Comparison of ENCODE assay signal across 23 cellular contexts in the genomic region with DNA sequence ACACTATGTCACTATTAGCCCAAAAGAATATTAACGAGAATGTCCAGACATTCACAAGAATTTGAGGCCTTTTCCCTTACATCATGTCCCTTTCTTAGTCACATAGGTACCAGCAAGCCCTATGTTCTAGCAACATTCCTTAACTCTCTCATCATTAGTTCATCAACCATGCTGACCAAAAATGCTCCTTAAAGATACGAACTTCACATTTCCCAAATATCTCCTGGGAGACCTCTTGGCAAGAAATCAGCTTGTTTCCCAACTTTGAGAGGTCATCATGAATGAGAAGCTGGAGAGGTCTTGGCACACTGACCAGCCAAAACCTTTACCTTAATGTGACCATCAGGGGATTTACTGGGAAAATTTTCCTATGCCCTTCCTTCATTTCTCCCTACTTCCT. TPM values are rescaled to one million over a fixed set of nuclear protein-coding genes. Genes with fewer than 3 reads are reported as not detected.
A peak's percentile ranks its signal among the peaks of the same experiment; 100 is the strongest.
DNase-seq lines count a peak whose midpoint lies in the region; ATAC-seq and TF ChIP-seq lines count a peak whose summit lies in the region.
"Had no signal": no experiment of that assay in that cellular context is flagged by ENCODE, and none has a peak within 500 bp of the region (broad histone marks: within the 10 kb centered on the region; RNA-seq: fewer than 3 reads in every experiment).

No MANE protein-coding gene starts in this region.

- no peak overlapping the region for H3K14ac ChIP-seq in neuronal stem cell (ENCODE audit: low read length)

- H3K23ac ChIP-seq in neuronal stem cell (ENCODE audit: low read depth, low read length, poor library complexity), result no peak overlapping the region
- no peak overlapping the region for H3K23ac ChIP-seq in mesendoderm (ENCODE audit: low read length)

- no peak overlapping the region for H3K18ac ChIP-seq in neuronal stem cell (ENCODE audit: low read length)
- H3K18ac ChIP-seq in mesendoderm (ENCODE audit: low read length), result no peak overlapping the region

- no peaks in the 10 kb centered on the region for H3K36me3 Mint-ChIP-seq in T-cell
- H3K36me3 Mint-ChIP-seq in activated naive CD4-positive, alpha-beta T cell treated with anti-CD3 and anti-CD28 coated beads for 36 hours (ENCODE audit: low read depth), result no peaks in the 10 kb centered on the region

- no peak overlapping the region for H4K8ac ChIP-seq in neuronal stem cell (ENCODE audit: low read depth, low read length)
- H4K8ac ChIP-seq in mesendoderm (ENCODE audit: low read depth, low read length), result no peak overlapping the region

- CTCF ChIA-PET in T-cell (lab: Charles Lee), result no interaction called here
- CTCF ChIA-PET in activated naive CD4-positive, alpha-beta T cell treated with anti-CD3 and anti-CD28 coated beads for 36 hours (lab: Charles Lee), result interaction anchor here (1.5 to 2.2 kb wide), 2 partner anchors 22 to 23 kb away, joined by 6 to 8 read pairs; no protein-coding TSS in a partner anchor

- peaks cover 0 to 2% of the 10 kb centered on the region in 2 donors for H3K27me3 Mint-ChIP-seq in T-cell
- no peaks in the 10 kb centered on the region for H3K27me3 Mint-ChIP-seq in activated naive CD4-positive, alpha-beta T cell treated with anti-CD3 and anti-CD28 coated beads for 36 hours (ENCODE audit: low read depth)
- H3K27me3 Mint-ChIP-seq: activated CD8-positive, alpha-beta T cell treated with anti-CD3 and anti-CD28 coated beads for 36 hours had no signal

- peaks cover 15 to 38% of the 10 kb centered on the region in 2 donors for H3K4me1 ChIP-seq in neuronal stem cell (ENCODE audit: control insufficient read depth in 2 of 2, insufficient read depth in 1 of 2, low read depth in 1 of 2, low read length in 2 of 2)
- peaks cover 11% of the 10 kb centered on the region for H3K4me1 ChIP-seq in mesendoderm (ENCODE audit: control insufficient read depth, low read depth, low read length)
- H3K4me1 ChIP-seq: BE2C had no signal

- no peak for TF ChIP-seq CTCF in AG10803 (conservative IDR thresholded peaks at IDR 0.05; ENCODE audit: low read length)

- H3K79me1 ChIP-seq in neuronal stem cell (ENCODE audit: low read depth, low read length), result peaks cover 11% of the 10 kb centered on the region
- H3K79me1 ChIP-seq in mesendoderm (ENCODE audit: low read length), result peaks cover 29% of the 10 kb centered on the region

- peak overlapping the region; percentile 43 for H3K27ac ChIP-seq in neuronal stem cell (replicated peaks; ENCODE audit: low read length)
- H3K27ac ChIP-seq in mesendoderm (ENCODE audit: low read depth, low read length), result no peak overlapping the region
- H3K27ac ChIP-seq: esophagus squamous epithelium, VCaP had no signal

- H3K4me1 Mint-ChIP-seq in T-cell, result peaks cover 8 to 14% (median 8%) of the 10 kb centered on the region in 3 donors
- peaks cover 3% of the 10 kb centered on the region for H3K4me1 Mint-ChIP-seq in activated naive CD4-positive, alpha-beta T cell treated with anti-CD3 and anti-CD28 coated beads for 36 hours (ENCODE audit: low read depth)

- H3K4me2 ChIP-seq in neuronal stem cell (ENCODE audit: insufficient read depth, low read length, poor library complexity, severe bottlenecking) (peak overlapping the region; percentile 21), mesendoderm (ENCODE audit: low read length) (no peak overlapping the region)

- H3K79me2 ChIP-seq in mesendoderm (ENCODE audit: control insufficient read depth, insufficient read depth, low read length), result peaks cover 34% of the 10 kb centered on the region

- POLR2A ChIA-PET in T-cell (lab: Charles Lee), result no interaction called here

- H3K9ac ChIP-seq in neuronal stem cell (ENCODE audit: low read depth, low read length, poor library complexity) (no peak overlapping the region), mesendoderm (ENCODE audit: low read length) (no peak overlapping the region)

- H3K9me3 Mint-ChIP-seq in T-cell, result no peaks in the 10 kb centered on the region
- no peaks in the 10 kb centered on the region for H3K9me3 Mint-ChIP-seq in activated naive CD4-positive, alpha-beta T cell treated with anti-CD3 and anti-CD28 coated beads for 36 hours
- H3K9me3 Mint-ChIP-seq: activated CD8-positive, alpha-beta T cell treated with anti-CD3 and anti-CD28 coated beads for 36 hours; activated T-cell treated with anti-CD3 and anti-CD28 coated beads, Interleukin-2, amount 50 U/mL, for 4 hours had no signal

- intact Hi-C loops in activated naive CD4-positive, alpha-beta T cell treated with anti-CD3 and anti-CD28 coated beads for 36 hours (cut with micrococcal nuclease), result no loop called here

- ATAC-seq in T-cell (replicated peaks in 1 of 4), result no peak
- ATAC-seq: activated CD8-positive, alpha-beta T cell treated with anti-CD3 and anti-CD28 coated beads for 36 hours; activated T-cell treated with anti-CD3 and anti-CD28 coated beads, Interleukin-2, amount 50 U/mL, for 4 hours; left colon; mucosa of descending colon; sciatic nerve had no signal

- H4K5ac ChIP-seq in mesendoderm (ENCODE audit: low read length), result no peak overlapping the region

- H2BK5ac ChIP-seq in neuronal stem cell (ENCODE audit: low read length) (no peak overlapping the region), mesendoderm (ENCODE audit: low read length) (no peak overlapping the region)

- H3K56ac ChIP-seq in mesendoderm (ENCODE audit: low read length), result no peak overlapping the region

- H3K4ac ChIP-seq in neuronal stem cell (ENCODE audit: low read length), result no peak overlapping the region
- H3K4ac ChIP-seq in mesendoderm (ENCODE audit: low read depth, low read length), result no peak overlapping the region

- H3K9me3 ChIP-seq in neuronal stem cell (replicated peaks in 1 of 2; ENCODE audit: control insufficient read depth in 2 of 2, insufficient read depth in 1 of 2, low read depth in 1 of 2, low read length in 2 of 2), result peaks cover 2 to 4% of the 10 kb centered on the region in 2 donors
- H3K9me3 ChIP-seq: BE2C, esophagus squamous epithelium, mucosa of descending colon had no signal

- H4K91ac ChIP-seq in neuronal stem cell (ENCODE audit: low read depth, low read length, poor library complexity), result no peak overlapping the region

- no peak overlapping the region for H2AFZ ChIP-seq in neuronal stem cell (ENCODE audit: low read length)

- WGBS in neuronal stem cell (ENCODE audit: extremely low coverage in 2 of 2, insufficient read length in 2 of 2, insufficient replicate concordance in 1 of 2), 2 donors, result no CpG with 5 or more reads among the region's 2 CpGs
- WGBS in mesendoderm (ENCODE audit: extremely low coverage, insufficient coverage, low lambda C conversion rate), result 100% methylated on average over 1 of the region's 2 CpGs

- H2BK120ac ChIP-seq in neuronal stem cell (ENCODE audit: low read depth, low read length), result no peak overlapping the region
- no peak overlapping the region for H2BK120ac ChIP-seq in mesendoderm (ENCODE audit: low read depth, low read length)

- H2BK15ac ChIP-seq in neuronal stem cell (ENCODE audit: low read length), result no peak overlapping the region
- H2BK15ac ChIP-seq in mesendoderm (replicated peaks; ENCODE audit: low read depth), result no peak overlapping the region

- H3K36me3 ChIP-seq in neuronal stem cell (replicated peaks in 1 of 2; ENCODE audit: control insufficient read depth in 2 of 2, insufficient read depth in 2 of 2, low read length in 2 of 2), result peaks cover 41 to 64% of the 10 kb centered on the region in 2 donors
- peaks cover 3% of the 10 kb centered on the region for H3K36me3 ChIP-seq in mesendoderm (ENCODE audit: control insufficient read depth, insufficient read depth, low read length)
- H3K36me3 ChIP-seq: BE2C had no signal

- H3K27ac Mint-ChIP-seq in T-cell, result no peak overlapping the region
- H3K27ac Mint-ChIP-seq in activated naive CD4-positive, alpha-beta T cell treated with anti-CD3 and anti-CD28 coated beads for 36 hours, result no peak overlapping the region
- H3K27ac Mint-ChIP-seq: activated CD8-positive, alpha-beta T cell treated with anti-CD3 and anti-CD28 coated beads for 36 hours had no signal

- H2AK5ac ChIP-seq in neuronal stem cell (ENCODE audit: low read depth, low read length) (no peak overlapping the region), mesendoderm (ENCODE audit: low read length) (no peak overlapping the region)

- no peak overlapping the region for H3K4me3 ChIP-seq in AG10803 (ENCODE audit: low read length)
- H3K4me3 ChIP-seq in neuronal stem cell (ENCODE audit: low read length in 2 of 2), result no peak overlapping the region
- H3K4me3 ChIP-seq in mesendoderm (ENCODE audit: low read length), result no peak overlapping the region
- H3K4me3 ChIP-seq: esophagus squamous epithelium, mucosa of descending colon had no signal

- H3K27me3 ChIP-seq in neuronal stem cell (ENCODE audit: control insufficient read depth in 3 of 3, insufficient read depth in 3 of 3, low read depth in 1 of 3, low read length in 3 of 3) (no peaks in the 10 kb centered on the region), mesendoderm (ENCODE audit: insufficient read depth, low read length, poor library complexity) (no peaks in the 10 kb centered on the region)
- H3K27me3 ChIP-seq: BE2C, esophagus squamous epithelium had no signal

- peak; percentile 90 for DNase-seq in AG10803 (ENCODE audit: low read depth)
- DNase-seq in HS-27A (ENCODE audit: low read depth), result peak; percentile 20
- DNase-seq in fibroblast of gingiva (ENCODE audit: low read depth), result peak; percentile 30
- DNase-seq in neuronal stem cell (ENCODE audit: low spot score), result no peak
- DNase-seq in T-cell, result no peak
- no peak for DNase-seq in activated naive CD4-positive, alpha-beta T cell treated with anti-CD3 and anti-CD28 coated beads for 36 hours
- no peak for DNase-seq in mesendoderm
- DNase-seq in T-helper 2 cell, result no peak
- DNase-seq: activated CD8-positive, alpha-beta T cell treated with anti-CD3 and anti-CD28 coated beads for 36 hours; activated T-cell treated with anti-CD3 and anti-CD28 coated beads, Interleukin-2, amount 50 U/mL, for 4 hours; BE2C; central memory CD4-positive, alpha-beta T cell; effector CD4-positive, alpha-beta T cell; esophagus squamous epithelium; left colon; mucosa of descending colon; NCI-H146; NCI-H345; occipital lobe; stimulated activated CD4-positive, alpha-beta T cell treated with anti-CD3 and anti-CD28 coated beads, Interleukin-2, amount 100 ng/mL, for 48 hours; T-helper 1 cell had no signal

- H2BK12ac ChIP-seq in neuronal stem cell (ENCODE audit: low read length), result no peak overlapping the region

- no peak overlapping the region for H3K4me3 Mint-ChIP-seq in T-cell
- H3K4me3 Mint-ChIP-seq in activated naive CD4-positive, alpha-beta T cell treated with anti-CD3 and anti-CD28 coated beads for 36 hours, result no peak overlapping the region
- H3K4me3 Mint-ChIP-seq: activated CD8-positive, alpha-beta T cell treated with anti-CD3 and anti-CD28 coated beads for 36 hours; activated T-cell treated with anti-CD3 and anti-CD28 coated beads, Interleukin-2, amount 50 U/mL, for 4 hours had no signal

RNA-seq across cellular contexts. Expression of a gene that starts 4.6 kb away (rescaled TPM):
- 395 TPM for polyA plus RNA-seq in neuronal stem cell (2013, experiment 1 of 2)
- 396 TPM for polyA plus RNA-seq in neuronal stem cell (2013, experiment 2 of 2)
- 1 to 10 TPM; 3.3 to 5.8 (median 4.6) TPM for total RNA-seq in T-cell
- 1 to 10 TPM; 3.1 to 4.1 TPM for total RNA-seq in activated naive CD4-positive, alpha-beta T cell treated with anti-CD3 and anti-CD28 coated beads for 36 hours
- 101 TPM for polyA plus RNA-seq in mesendoderm (2013, experiment 1 of 2)
- 101 TPM for polyA plus RNA-seq in mesendoderm (2013, experiment 2 of 2)

RNA-seq across cellular contexts. Expression of a gene that starts 10.4 kb away (rescaled TPM):
- 61.5 TPM for polyA plus RNA-seq in neuronal stem cell (2013, experiment 1 of 2)
- 63.8 TPM for polyA plus RNA-seq in neuronal stem cell (2013, experiment 2 of 2)
- total RNA-seq in T-cell, result 10 to 100 TPM; 48.0 to 94.6 (median 91.6) TPM
- 10 to 100 TPM; 60.6 TPM for total RNA-seq in activated naive CD4-positive, alpha-beta T cell treated with anti-CD3 and anti-CD28 coated beads for 36 hours
- 52.9 TPM for polyA plus RNA-seq in mesendoderm (2013, experiment 1 of 2)
- 52.6 TPM for polyA plus RNA-seq in mesendoderm (2013, experiment 2 of 2)

RNA-seq across cellular contexts. Expression of a gene that starts 44.5 kb away (rescaled TPM):
- 37.7 TPM for polyA plus RNA-seq in neuronal stem cell (2013, experiment 1 of 2)
- polyA plus RNA-seq in neuronal stem cell (2013, experiment 2 of 2), result 38.0 TPM
- 10 to 100 TPM; 68.7 to 95.6 (median 78.9) TPM for total RNA-seq in T-cell
- 10 to 100 TPM; 57.4 to 58.6 TPM for total RNA-seq in activated naive CD4-positive, alpha-beta T cell treated with anti-CD3 and anti-CD28 coated beads for 36 hours
- 37.1 TPM for polyA plus RNA-seq in mesendoderm (2013, experiment 1 of 2)
- polyA plus RNA-seq in mesendoderm (2013, experiment 2 of 2), result 39.4 TPM

RNA-seq across cellular contexts. Expression of a gene that starts 44.8 kb away (rescaled TPM):
- 29.9 TPM for polyA plus RNA-seq in neuronal stem cell (2013, experiment 1 of 2)
- polyA plus RNA-seq in neuronal stem cell (2013, experiment 2 of 2), result 29.5 TPM
- 10 to 100 TPM; 23.6 to 33.7 (median 27.6) TPM for total RNA-seq in T-cell
- 10 to 100 TPM; 20.5 to 21.4 TPM for total RNA-seq in activated naive CD4-positive, alpha-beta T cell treated with anti-CD3 and anti-CD28 coated beads for 36 hours
- polyA plus RNA-seq in mesendoderm (2013, experiment 1 of 2), result 12.2 TPM
- polyA plus RNA-seq in mesendoderm (2013, experiment 2 of 2), result 12.8 TPM

RNA-seq across cellular contexts. Expression of a gene that starts 58.4 kb away (rescaled TPM):
- not detected for polyA plus RNA-seq in neuronal stem cell (2013, experiment 1 of 2)
- not detected for polyA plus RNA-seq in neuronal stem cell (2013, experiment 2 of 2)
- total RNA-seq in T-cell, result not detected
- not detected for total RNA-seq in activated naive CD4-positive, alpha-beta T cell treated with anti-CD3 and anti-CD28 coated beads for 36 hours
- not detected for polyA plus RNA-seq in mesendoderm (2013, experiment 1 of 2)
- not detected for polyA plus RNA-seq in mesendoderm (2013, experiment 2 of 2)
- total RNA-seq: activated CD8-positive, alpha-beta T cell treated with anti-CD3 and anti-CD28 coated beads for 36 hours; activated T-cell treated with anti-CD3 and anti-CD28 coated beads, Interleukin-2, amount 50 U/mL, for 4 hours; esophagus squamous epithelium; left colon; mucosa of descending colon; occipital lobe; sciatic nerve had no signal

Comparison
In these comparisons a context has a peak if more than half of its experiments do, and no peak if none do; other contexts are left out.
1. DNase-seq: peak in AG10803 (single experiment), HS-27A (single experiment) and fibroblast of gingiva (single experiment); none in neuronal stem cell (single experiment), T-cell (0 of 34), activated naive CD4-positive, alpha-beta T cell treated with anti-CD3 and anti-CD28 coated beads for 36 hours (single experiment), mesendoderm (single experiment) and T-helper 2 cell (0 of 5).